20 cellular contexts compared by ENCODE assay signal in the genomic region with DNA sequence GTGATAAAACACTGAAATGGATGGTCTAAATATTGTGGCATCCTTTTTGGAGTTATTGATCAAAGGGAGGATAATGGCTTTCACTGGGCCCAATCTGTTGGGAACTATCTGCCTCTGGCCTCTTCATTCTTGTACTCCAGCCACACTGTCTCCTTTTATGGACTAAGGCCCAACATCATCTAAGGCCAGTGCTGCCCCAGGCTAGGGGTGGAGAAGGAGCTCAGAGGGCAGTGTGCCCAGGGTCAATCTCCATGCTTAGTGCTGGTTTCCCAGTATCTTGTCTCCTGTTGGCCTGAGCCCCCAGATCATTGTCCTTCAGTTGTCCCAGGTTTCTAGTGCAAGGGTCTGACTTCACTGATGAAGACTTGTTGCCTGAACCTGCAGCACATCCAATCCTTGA. TPM values are rescaled to one million over a fixed set of nuclear protein-coding genes. Genes with fewer than 3 reads are reported as not detected.
A peak's percentile ranks its signal among the peaks of the same experiment; 100 is the strongest.
DNase-seq lines count a peak whose midpoint lies in the region; FAIRE-seq and TF ChIP-seq lines count a peak whose summit lies in the region.
"Had no signal": no experiment of that assay in that cellular context is flagged by ENCODE, and none has a peak within 500 bp of the region (broad histone marks: within the 10 kb centered on the region; RNA-seq: fewer than 3 reads in every experiment).

No MANE protein-coding gene starts in this region.

- peak; percentile 50 for FAIRE-seq in bronchial epithelial cell (lab: Jason Lieb, UNC)
- FAIRE-seq: A549, D721Med, G401.6, GM12891 had no signal

- TF ChIP-seq CTCF in HEK293 (tag by site-specific recombination; IDR thresholded peaks at IDR 0.05), result no peak
- no peak for TF ChIP-seq CTCF in bronchial epithelial cell (IDR thresholded peaks at IDR 0.05; ENCODE audit: insufficient read depth, low read length, severe bottlenecking)
- no peak for TF ChIP-seq CTCF in colonic mucosa (IDR thresholded peaks at IDR 0.05)

- H3K9me3 ChIP-seq in HEK293 (ENCODE audit: control insufficient read depth, insufficient read depth, low read depth, low read length) (no peaks in the 10 kb centered on the region), colonic mucosa (no peaks in the 10 kb centered on the region)
- H3K9me3 ChIP-seq: A549; BLaER1 treated with 17β-estradiol and CSF1 and Interleukin-3, amounts not matched to agents 10 nM and 100 nM; Caco-2 had no signal

- DNase-seq in bronchial epithelial cell (ENCODE audit: low read depth) (no peak), foreskin melanocyte (peak; percentile 29), colonic mucosa (no peak), hypothalamus (lab: John Stamatoyannopoulos, UW) (no peak)
- no peak for DNase-seq in activated CD4-positive, alpha-beta T cell treated with anti-CD3 and anti-CD28 coated beads for 1 hour
- DNase-seq: AML-193; Caco-2; Calu3; CD4-positive, alpha-beta T cell; CD8-positive, alpha-beta T cell; DMS79 treated with DMSO at 0.1 percent for 48 hours; GF-D8 had no signal

- H3K4me1 ChIP-seq in HEK293 (ENCODE audit: control insufficient read depth, insufficient read depth, low read length), result peaks cover 4% of the 10 kb centered on the region; the same call in 1 of the 2 replicates
- no peaks in the 10 kb centered on the region for H3K4me1 ChIP-seq in colonic mucosa
- H3K4me1 ChIP-seq: A549; BLaER1 treated with 17β-estradiol and CSF1 and Interleukin-3, amounts not matched to agents 10 nM and 100 nM; Caco-2 had no signal

- H3K4me3 ChIP-seq in HEK293 (ENCODE audit: low read depth, low read length) (no peak overlapping the region), bronchial epithelial cell (ENCODE audit: low read depth, low read length) (no peak overlapping the region), colonic mucosa (no peak overlapping the region)
- H3K4me3 ChIP-seq: A549; BLaER1 treated with 17β-estradiol and CSF1 and Interleukin-3, amounts not matched to agents 10 nM and 100 nM had no signal

- no peak overlapping the region for H3K9ac ChIP-seq in colonic mucosa (ENCODE audit: low read depth in 2 of 2, low read length in 2 of 2)
- H3K9ac ChIP-seq: BLaER1 treated with 17β-estradiol and CSF1 and Interleukin-3, amounts not matched to agents 10 nM and 100 nM had no signal

- H3K36me3 ChIP-seq in HEK293 (ENCODE audit: control insufficient read depth in 2 of 2, insufficient read depth in 1 of 2, low read length in 2 of 2) (no peaks in the 10 kb centered on the region), bronchial epithelial cell (ENCODE audit: control insufficient read depth, insufficient read depth, low read length) (no peaks in the 10 kb centered on the region), colonic mucosa (no peaks in the 10 kb centered on the region)
- H3K36me3 ChIP-seq: BLaER1 treated with 17β-estradiol and CSF1 and Interleukin-3, amounts not matched to agents 10 nM and 100 nM had no signal

- POLR2A ChIA-PET in HEK293 (lab: Yijun Ruan, JAX), result no interaction called here

- CTCF ChIA-PET in HEK293 (lab: Yijun Ruan, JAX), result no interaction called here

- H3K27ac ChIP-seq in HEK293 (ENCODE audit: extremely low read depth, low read depth, low read length) (no peak overlapping the region), colonic mucosa (no peak overlapping the region)
- H3K27ac ChIP-seq: 22Rv1; A549; BLaER1 treated with 17β-estradiol and CSF1 and Interleukin-3, amounts not matched to agents 10 nM and 100 nM; C4-2B had no signal

- intact Hi-C loops in colonic mucosa (cut with DNase I), result no loop called here

- H3K27me3 ChIP-seq in bronchial epithelial cell (ENCODE audit: control insufficient read depth, insufficient read depth, low read length), result no peaks in the 10 kb centered on the region
- no peaks in the 10 kb centered on the region for H3K27me3 ChIP-seq in colonic mucosa
- H3K27me3 ChIP-seq: BLaER1 treated with 17β-estradiol and CSF1 and Interleukin-3, amounts not matched to agents 10 nM and 100 nM had no signal

TF ChIP-seq in HEK293, 187 proteins besides CTCF, POLR2A, EP300 and RAD21:
- TF ChIP-seq ZNF548 (tag by site-specific recombination; IDR thresholded peaks at IDR 0.05), result peak; percentile 66; the same call in 1 of the 2 replicates
- no peak for TF ChIP-seq ZSCAN23 (tag by site-specific recombination; IDR thresholded peaks at IDR 0.05)
TF ChIP-seq in HEK293: peak in this region for 1.

RNA-seq across cellular contexts. Expression of gene JMY, which starts 26.4 kb away (rescaled TPM):
- total RNA-seq in bronchial epithelial cell (14.5 and 16.9 TPM in 2 replicates), colonic mucosa (1 to 10 TPM; 4.7 to 8.0 TPM)
